In genomic region chr5:93583525-93583798, GRCh38 we compare ENCODE assay signal across 8 cellular contexts. TPM values are rescaled to one million over a fixed set of nuclear protein-coding genes. Genes with fewer than 3 reads are reported as not detected.
A peak's percentile ranks its signal among the peaks of the same experiment; 100 is the strongest.
DNase-seq lines count a peak whose midpoint lies in the region; ATAC-seq and TF ChIP-seq lines count a peak whose summit lies in the region.

No MANE protein-coding gene starts in this region.

- intact Hi-C loops in A673 (cut with micrococcal nuclease; ENCODE audit: unreplicated experiment): loop anchor here (2.0 to 10.0 kb wide), 3 partner anchors 331 to 1939 kb away; no protein-coding TSS in a partner anchor
- intact Hi-C loops in body of pancreas (cut with DNase I): no loop called here
- intact Hi-C loops in lower lobe of right lung (cut with DNase I): loop anchor here (10.0 kb wide), 1 partner anchor 331 kb away; no protein-coding TSS in a partner anchor

- CTCF ChIA-PET in A673 (lab: Charles Lee): no interaction called here

- in situ Hi-C loops in HAP-1 (cut with MboI; ENCODE audit: low sequenced_read_pairs): loop anchor here (5.0 kb wide), 1 partner anchor 309 kb away; no protein-coding TSS in a partner anchor

- H3K4me3 ChIP-seq in A673 (ENCODE audit: low read depth, low read length, poor library complexity, severe bottlenecking): peak overlapping the region; percentile 57
- H3K4me3 ChIP-seq in HAP-1: peak overlapping the region; percentile 48
- peak overlapping the region; percentile 14 to 19 for H3K4me3 ChIP-seq in body of pancreas
- H3K4me3 ChIP-seq in lower lobe of right lung: peak overlapping the region; percentile 59

- POLR2A ChIA-PET in A673 (lab: Charles Lee; ENCODE audit: low non-redundant PET): interaction anchor here (0.7 kb wide), 1 partner anchor 200 kb away, joined by 3 read pairs; no protein-coding TSS in a partner anchor

- no TSS peak for BruUV-seq in A673 (replicated peaks; lab: Mats Ljungman, UMichigan)

- H3K36me3 ChIP-seq in A673 (ENCODE audit: insufficient read depth, low read length, poor library complexity, severe bottlenecking): no peaks in the 10 kb centered on the region
- H3K36me3 ChIP-seq in HAP-1 (replicated peaks): no peaks in the 10 kb centered on the region
- no peaks in the 10 kb centered on the region for H3K36me3 ChIP-seq in body of pancreas (replicated peaks in 1 of 2; ENCODE audit: insufficient read depth in 1 of 2, low read depth in 2 of 2)
- no peaks in the 10 kb centered on the region for H3K36me3 ChIP-seq in lower lobe of right lung

- peaks cover 10% of the 10 kb centered on the region for H3K27me3 ChIP-seq in A673 (replicated peaks; ENCODE audit: insufficient read depth, low read depth, low read length, poor library complexity)
- H3K27me3 ChIP-seq in HAP-1 (ENCODE audit: low read depth): no peaks in the 10 kb centered on the region
- H3K27me3 ChIP-seq in body of pancreas: peaks cover 0 to 10% of the 10 kb centered on the region in 2 donors
- peaks cover 75% of the 10 kb centered on the region for H3K27me3 ChIP-seq in lower lobe of right lung (ENCODE audit: low read depth)

- DNase-seq in A673 (ENCODE audit: low spot score) (peak; percentile 9), HAP-1 (ENCODE audit: low spot score in 2 of 2) (no peak), body of pancreas (no peak), lower lobe of right lung (no peak), NK-92 (lab: John Stamatoyannopoulos, UW; ENCODE audit: unreplicated experiment) (no peak)
- no peak for DNase-seq in stimulated activated CD4-positive, alpha-beta T cell treated with anti-CD3 and anti-CD28 coated beads, Interleukin-1b, Interleukin-23, amount 100 ng/mL, for 48 hours

- H3K4me1 ChIP-seq in A673 (ENCODE audit: insufficient read depth, low read length, poor library complexity, severe bottlenecking) (peaks cover 13% of the 10 kb centered on the region), HAP-1 (peaks cover 18% of the 10 kb centered on the region), body of pancreas (peaks cover 45% of the 10 kb centered on the region), lower lobe of right lung (peaks cover 41% of the 10 kb centered on the region)

- WGBS in body of pancreas, 2 donors: 2 to 5% methylated on average over 6 of the region's 6 CpGs

- H3K9me3 ChIP-seq in A673 (ENCODE audit: low read depth, low read length, poor library complexity, severe bottlenecking): no peaks in the 10 kb centered on the region
- no peaks in the 10 kb centered on the region for H3K9me3 ChIP-seq in HAP-1
- no peaks in the 10 kb centered on the region for H3K9me3 ChIP-seq in body of pancreas
- H3K9me3 ChIP-seq in lower lobe of right lung: no peaks in the 10 kb centered on the region

- H3K27ac ChIP-seq in A673 (ENCODE audit: low read depth, low read length, poor library complexity, severe bottlenecking): no peak overlapping the region
- H3K27ac ChIP-seq in body of pancreas: peak overlapping the region in 3 of 4 donors; percentile 50 to 66 (median 63)
- H3K27ac ChIP-seq in lower lobe of right lung: peak overlapping the region; percentile 80

- ATAC-seq in body of pancreas (no peak), lower lobe of right lung (no peak), GM18511 (IDR thresholded peaks at IDR 0.05; ENCODE audit: unreplicated experiment) (no peak), HG02938 (IDR thresholded peaks at IDR 0.05; ENCODE audit: unreplicated experiment) (no peak)

- TF ChIP-seq CTCF in A673 (conservative IDR thresholded peaks at IDR 0.05; ENCODE audit: low read depth, low read length): no peak
- TF ChIP-seq CTCF in body of pancreas (IDR thresholded peaks at IDR 0.05): no peak
- TF ChIP-seq CTCF in lower lobe of right lung (IDR thresholded peaks at IDR 0.05): no peak

- no peak for TF ChIP-seq POLR2A in body of pancreas (IDR thresholded peaks at IDR 0.05)

RNA-seq across cellular contexts. Expression of gene NR2F1, which starts 0.4 kb away (rescaled TPM):
- total RNA-seq in A673 (2021) (3.0 and 3.5 TPM in 2 replicates), body of pancreas (10 to 100 TPM; 16.9 to 33.0 TPM), lower lobe of right lung (42.6 TPM)

RNA-seq across cellular contexts. Expression of gene NR2F1-AS1, which starts 2.4 kb away (rescaled TPM):
- 1.8 and 2.3 TPM in 2 replicates for total RNA-seq in A673 (2021)
- 1 to 10 TPM; 4.9 to 5.3 TPM for total RNA-seq in body of pancreas
- 11.1 TPM for total RNA-seq in lower lobe of right lung
